In the genomic region with DNA sequence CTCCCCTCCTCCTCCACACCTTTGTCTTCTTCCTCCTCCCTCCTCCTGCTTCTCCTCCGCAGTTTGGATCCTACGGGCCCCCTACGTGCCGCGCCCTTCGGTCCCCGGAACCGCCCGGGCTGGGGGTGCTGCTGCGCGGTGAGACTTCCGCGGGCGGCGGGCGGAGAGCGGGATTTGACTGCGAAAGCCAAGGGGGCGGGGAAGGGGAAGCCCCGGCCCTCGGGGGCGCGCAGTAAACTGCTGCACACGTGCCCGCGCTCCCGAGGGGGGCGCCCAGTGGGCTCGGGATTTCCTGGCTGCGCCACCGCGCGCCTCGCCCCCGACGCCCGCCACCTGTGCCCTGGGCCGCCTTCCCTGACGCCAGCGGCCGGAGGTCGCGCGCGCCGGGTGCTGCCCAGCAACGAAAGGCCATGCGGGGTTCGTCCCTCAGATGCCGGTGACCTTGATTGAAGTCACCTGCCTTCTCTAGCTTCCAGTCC, we compare ENCODE assay signal across 1 cellular context.
TF ChIP-seq lines count a peak whose summit lies in the region.

No MANE protein-coding gene starts in this region.

TF ChIP-seq in K562, 482 proteins besides CTCF, POLR2A, EP300 and RAD21 (continued from another document):
- TF ChIP-seq, protein P1, sequence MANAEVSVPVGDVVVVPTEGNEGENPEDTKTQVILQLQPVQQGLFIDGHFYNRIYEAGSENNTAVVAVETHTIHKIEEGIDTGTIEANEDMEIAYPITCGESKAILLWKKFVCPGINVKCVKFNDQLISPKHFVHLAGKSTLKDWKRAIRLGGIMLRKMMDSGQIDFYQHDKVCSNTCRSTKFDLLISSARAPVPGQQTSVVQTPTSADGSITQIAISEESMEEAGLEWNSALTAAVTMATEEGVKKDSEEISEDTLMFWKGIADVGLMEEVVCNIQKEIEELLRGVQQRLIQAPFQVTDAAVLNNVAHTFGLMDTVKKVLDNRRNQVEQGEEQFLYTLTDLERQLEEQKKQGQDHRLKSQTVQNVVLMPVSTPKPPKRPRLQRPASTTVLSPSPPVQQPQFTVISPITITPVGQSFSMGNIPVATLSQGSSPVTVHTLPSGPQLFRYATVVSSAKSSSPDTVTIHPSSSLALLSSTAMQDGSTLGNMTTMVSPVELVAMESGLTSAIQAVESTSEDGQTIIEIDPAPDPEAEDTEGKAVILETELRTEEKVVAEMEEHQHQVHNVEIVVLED (CRISPR knock-in tag; IDR thresholded peaks at IDR 0.05) = no peak
- TF ChIP-seq, protein P2, sequence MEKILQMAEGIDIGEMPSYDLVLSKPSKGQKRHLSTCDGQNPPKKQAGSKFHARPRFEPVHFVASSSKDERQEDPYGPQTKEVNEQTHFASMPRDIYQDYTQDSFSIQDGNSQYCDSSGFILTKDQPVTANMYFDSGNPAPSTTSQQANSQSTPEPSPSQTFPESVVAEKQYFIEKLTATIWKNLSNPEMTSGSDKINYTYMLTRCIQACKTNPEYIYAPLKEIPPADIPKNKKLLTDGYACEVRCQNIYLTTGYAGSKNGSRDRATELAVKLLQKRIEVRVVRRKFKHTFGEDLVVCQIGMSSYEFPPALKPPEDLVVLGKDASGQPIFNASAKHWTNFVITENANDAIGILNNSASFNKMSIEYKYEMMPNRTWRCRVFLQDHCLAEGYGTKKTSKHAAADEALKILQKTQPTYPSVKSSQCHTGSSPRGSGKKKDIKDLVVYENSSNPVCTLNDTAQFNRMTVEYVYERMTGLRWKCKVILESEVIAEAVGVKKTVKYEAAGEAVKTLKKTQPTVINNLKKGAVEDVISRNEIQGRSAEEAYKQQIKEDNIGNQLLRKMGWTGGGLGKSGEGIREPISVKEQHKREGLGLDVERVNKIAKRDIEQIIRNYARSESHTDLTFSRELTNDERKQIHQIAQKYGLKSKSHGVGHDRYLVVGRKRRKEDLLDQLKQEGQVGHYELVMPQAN (IDR thresholded peaks at IDR 0.05; ENCODE audit: borderline replicate concordance) = no peak
- TF ChIP-seq ETV6 (IDR thresholded peaks at IDR 0.05; ENCODE audit: borderline replicate concordance in 1 of 2, low read depth in 2 of 2, low read length in 1 of 2) = no peak
- TF ChIP-seq ETV6 (CRISPR knock-in tag; IDR thresholded peaks at IDR 0.05; ENCODE audit: borderline replicate concordance) = no peak
- no peak for TF ChIP-seq BACH1 (tag; IDR thresholded peaks at IDR 0.05)
- TF ChIP-seq, protein P3, sequence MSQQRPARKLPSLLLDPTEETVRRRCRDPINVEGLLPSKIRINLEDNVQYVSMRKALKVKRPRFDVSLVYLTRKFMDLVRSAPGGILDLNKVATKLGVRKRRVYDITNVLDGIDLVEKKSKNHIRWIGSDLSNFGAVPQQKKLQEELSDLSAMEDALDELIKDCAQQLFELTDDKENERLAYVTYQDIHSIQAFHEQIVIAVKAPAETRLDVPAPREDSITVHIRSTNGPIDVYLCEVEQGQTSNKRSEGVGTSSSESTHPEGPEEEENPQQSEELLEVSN (IDR thresholded peaks at IDR 0.05; ENCODE audit: borderline replicate concordance in 1 of 2, extremely low read depth in 1 of 2, insufficient read depth in 1 of 2, insufficient read length in 1 of 2, low read depth in 1 of 2, low read length in 1 of 2, poor library complexity in 1 of 2, severe bottlenecking in 1 of 2) = peak in 1 of 2 experiments; percentile 56
- TF ChIP-seq, protein P4, sequence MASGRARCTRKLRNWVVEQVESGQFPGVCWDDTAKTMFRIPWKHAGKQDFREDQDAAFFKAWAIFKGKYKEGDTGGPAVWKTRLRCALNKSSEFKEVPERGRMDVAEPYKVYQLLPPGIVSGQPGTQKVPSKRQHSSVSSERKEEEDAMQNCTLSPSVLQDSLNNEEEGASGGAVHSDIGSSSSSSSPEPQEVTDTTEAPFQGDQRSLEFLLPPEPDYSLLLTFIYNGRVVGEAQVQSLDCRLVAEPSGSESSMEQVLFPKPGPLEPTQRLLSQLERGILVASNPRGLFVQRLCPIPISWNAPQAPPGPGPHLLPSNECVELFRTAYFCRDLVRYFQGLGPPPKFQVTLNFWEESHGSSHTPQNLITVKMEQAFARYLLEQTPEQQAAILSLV (tag; IDR thresholded peaks at IDR 0.05) = no peak
- TF ChIP-seq ARID1B (IDR thresholded peaks at IDR 0.05) = no peak
- TF ChIP-seq PTBP1 (IDR thresholded peaks at IDR 0.05; ENCODE audit: low read depth, low read length) = no peak
